ENCODE assay signal across 12 cellular contexts in genomic region chr2:224893848-224894247, GRCh38.
DNase-seq lines count a peak whose midpoint lies in the region; ATAC-seq lines count a peak whose summit lies in the region.
"Had no signal": no experiment of that assay in that cellular context is flagged by ENCODE, and none has a peak within 500 bp of the region (broad histone marks: within the 10 kb centered on the region; RNA-seq: fewer than 3 reads in every experiment).

No MANE protein-coding gene starts in this region.

- peak overlapping the region; percentile 90 for H3K27ac Mint-ChIP-seq in T-helper 1 cell treated with Interleukin-12 subunit alpha and Interleukin-12 subunit beta and Interleukin-4 antibody, amounts not matched to agents 30 μg/mL and 1 μg/mL, for 36 hours
- H3K27ac Mint-ChIP-seq in effector memory CD8-positive, alpha-beta T cell, result peak overlapping the region; percentile 84 to 87

- DNase-seq in T-helper 1 cell, result no peak
- no peak for DNase-seq in effector memory CD8-positive, alpha-beta T cell
- no peak for DNase-seq in UCSD-AML1 (lab: John Stamatoyannopoulos, UW; ENCODE audit: unreplicated experiment)
- DNase-seq in stimulated activated CD4-positive, alpha-beta T cell treated with anti-CD3 and anti-CD28 coated beads, Interleukin-4, amount 100 ng/mL, for 1 hour, result no peak
- DNase-seq: left lung, NCI-H2107, upper lobe of left lung had no signal

- H3K4me1 Mint-ChIP-seq in T-helper 1 cell treated with Interleukin-12 subunit alpha and Interleukin-12 subunit beta and Interleukin-4 antibody, amounts not matched to agents 30 μg/mL and 1 μg/mL, for 36 hours (ENCODE audit: low read depth), result peaks cover 63% of the 10 kb centered on the region
- H3K4me1 Mint-ChIP-seq in effector memory CD8-positive, alpha-beta T cell (ENCODE audit: low read depth in 2 of 2), result peaks cover 23 to 50% of the 10 kb centered on the region in 2 donors

- H3K9me3 Mint-ChIP-seq in T-helper 1 cell treated with Interleukin-12 subunit alpha and Interleukin-12 subunit beta and Interleukin-4 antibody, amounts not matched to agents 30 μg/mL and 1 μg/mL, for 36 hours, result no peaks in the 10 kb centered on the region
- no peaks in the 10 kb centered on the region for H3K9me3 Mint-ChIP-seq in effector memory CD8-positive, alpha-beta T cell

- peaks cover 70% of the 10 kb centered on the region for H3K36me3 Mint-ChIP-seq in T-helper 1 cell treated with Interleukin-12 subunit alpha and Interleukin-12 subunit beta and Interleukin-4 antibody, amounts not matched to agents 30 μg/mL and 1 μg/mL, for 36 hours (ENCODE audit: low read depth)
- peaks cover 62% of the 10 kb centered on the region for H3K36me3 Mint-ChIP-seq in effector memory CD8-positive, alpha-beta T cell (ENCODE audit: insufficient read depth)

- peak overlapping the region; percentile 66 for H3K4me3 Mint-ChIP-seq in T-helper 1 cell treated with Interleukin-12 subunit alpha and Interleukin-12 subunit beta and Interleukin-4 antibody, amounts not matched to agents 30 μg/mL and 1 μg/mL, for 36 hours
- H3K4me3 Mint-ChIP-seq in effector memory CD8-positive, alpha-beta T cell, result peak overlapping the region in 1 of 2 donors; percentile 43
- H3K4me3 Mint-ChIP-seq: neural crest cell had no signal

- ATAC-seq in GM19397 (IDR thresholded peaks at IDR 0.05; ENCODE audit: unreplicated experiment) (peak; percentile 24), HG03378 (IDR thresholded peaks at IDR 0.05; ENCODE audit: unreplicated experiment) (peak; percentile 12), HG03139 (IDR thresholded peaks at IDR 0.05; ENCODE audit: unreplicated experiment) (no peak)
- no peak for ATAC-seq in effector memory CD8-positive, alpha-beta T cell (replicated peaks)

- no peaks in the 10 kb centered on the region for H3K27me3 Mint-ChIP-seq in T-helper 1 cell treated with Interleukin-12 subunit alpha and Interleukin-12 subunit beta and Interleukin-4 antibody, amounts not matched to agents 30 μg/mL and 1 μg/mL, for 36 hours (ENCODE audit: low read depth)
- no peaks in the 10 kb centered on the region for H3K27me3 Mint-ChIP-seq in effector memory CD8-positive, alpha-beta T cell

Comparison
In these comparisons a context has a peak if more than half of its experiments do, and no peak if none do; other contexts are left out.
1. ATAC-seq: peak in GM19397 (single experiment) and HG03378 (single experiment); none in effector memory CD8-positive, alpha-beta T cell (single experiment) and HG03139 (single experiment).